In genomic region chr5:92994392-92994791, GRCh38 we compare ENCODE assay signal across 25 cellular contexts.
"Had no signal": no experiment of that assay in that cellular context is flagged by ENCODE, and none has a peak within 500 bp of the region (broad histone marks: within the 10 kb centered on the region; RNA-seq: fewer than 3 reads in every experiment).

No MANE protein-coding gene starts in this region.

- H3K27me3 ChIP-seq: colonic mucosa, esophagus squamous epithelium, gastrocnemius medialis, heart right ventricle, left lung had no signal

- H3K4me1 Mint-ChIP-seq: naive B cell had no signal

- H3K9me3 ChIP-seq: colonic mucosa, esophagus squamous epithelium, gastrocnemius medialis, mucosa of descending colon had no signal

- H3K4me3 ChIP-seq: colonic mucosa, esophagus squamous epithelium, gastrocnemius medialis, heart right ventricle, left lung, lower lobe of right lung, mucosa of descending colon had no signal

- H3K4me3 Mint-ChIP-seq: dendritic cell treated with granulocyte-macrophage colony-stimulating factor and Interleukin-4, amounts not matched to agents 40 ng/mL and 50 ng/mL, for 4 days; effector memory CD8-positive, alpha-beta T cell; endodermal cell; mesothelial cell of epicardium; naive B cell had no signal

- H3K27ac Mint-ChIP-seq: dendritic cell treated with granulocyte-macrophage colony-stimulating factor and Interleukin-4, amounts not matched to agents 40 ng/mL and 50 ng/mL, for 4 days; effector memory CD8-positive, alpha-beta T cell; endodermal cell; mesothelial cell of epicardium; naive B cell had no signal

- H3K36me3 ChIP-seq: colonic mucosa, esophagus squamous epithelium, gastrocnemius medialis, heart right ventricle, left lung, lower lobe of right lung had no signal

- ATAC-seq: effector memory CD8-positive, alpha-beta T cell; esophagus mucosa; gastrocnemius medialis; heart right ventricle; left cardiac atrium; left lung; left ventricle myocardium superior; lower lobe of right lung; mucosa of descending colon had no signal

- H3K27ac ChIP-seq: colonic mucosa, epithelial cell of prostate, esophagus squamous epithelium, gastrocnemius medialis, heart right ventricle, left lung, lower lobe of right lung had no signal

- DNase-seq: colonic mucosa; cortex of kidney; effector CD8-positive, alpha-beta T cell; effector memory CD8-positive, alpha-beta T cell; endodermal cell; erythroblast; esophagus squamous epithelium; foreskin fibroblast; foreskin melanocyte; gastrocnemius medialis; glutamatergic neuron; head of caudate nucleus; heart right ventricle; hippocampal formation; left cardiac atrium; left lung; left ventricle myocardium superior; lower lobe of right lung; mesenchymal stem cell; mucosa of descending colon; naive B cell had no signal

- H3K27me3 Mint-ChIP-seq: dendritic cell treated with granulocyte-macrophage colony-stimulating factor and Interleukin-4, amounts not matched to agents 40 ng/mL and 50 ng/mL, for 4 days; effector memory CD8-positive, alpha-beta T cell; naive B cell had no signal

- H3K4me1 ChIP-seq: colonic mucosa, esophagus squamous epithelium, gastrocnemius medialis, heart right ventricle, left lung, lower lobe of right lung had no signal
